ENCODE assay signal across 21 cellular contexts in genomic region chr1:223723351-223723904, GRCh38. TPM values are rescaled to one million over a fixed set of nuclear protein-coding genes. Genes with fewer than 3 reads are reported as not detected.
DNase-seq lines count a peak whose midpoint lies in the region; ATAC-seq, FAIRE-seq and TF ChIP-seq lines count a peak whose summit lies in the region.
"Had no signal": no experiment of that assay in that cellular context is flagged by ENCODE, and none has a peak within 500 bp of the region (broad histone marks: within the 10 kb centered on the region; RNA-seq: fewer than 3 reads in every experiment).

No MANE protein-coding gene starts in this region.

- no peak overlapping the region for H3K4me3 ChIP-seq in ACC112 (ENCODE audit: low read depth, low read length)
- no peak overlapping the region for H3K4me3 ChIP-seq in CD8-positive, alpha-beta T cell (ENCODE audit: low read depth, low read length)
- no peak overlapping the region for H3K4me3 ChIP-seq in astrocyte (ENCODE audit: insufficient read depth, low read depth, low read length)
- H3K4me3 ChIP-seq: mucosa of descending colon had no signal

- no peak for ATAC-seq in CD8-positive, alpha-beta T cell
- no peak for ATAC-seq in natural killer cell
- ATAC-seq in GM21381 (IDR thresholded peaks at IDR 0.05; ENCODE audit: unreplicated experiment), result no peak
- ATAC-seq in activated naive CD4-positive, alpha-beta T cell treated with anti-CD3 and anti-CD28 coated beads, Interleukin-2, amount 50 U/mL, for 72 hours, result no peak
- ATAC-seq: left lobe of liver, mucosa of descending colon, Right ventricle myocardium inferior had no signal

- TF ChIP-seq CTCF in CD8-positive, alpha-beta T cell (IDR thresholded peaks at IDR 0.05), result no peak
- TF ChIP-seq CTCF in astrocyte (IDR thresholded peaks at IDR 0.05; ENCODE audit: insufficient read depth, low read depth, low read length), result no peak
- no peak for TF ChIP-seq CTCF in natural killer cell (IDR thresholded peaks at IDR 0.05)

- DNase-seq in CD8-positive, alpha-beta T cell, result no peak
- no peak for DNase-seq in astrocyte (ENCODE audit: low read depth)
- no peak for DNase-seq in natural killer cell
- no peak for DNase-seq in DMS79 (lab: John Stamatoyannopoulos, UW)
- no peak for DNase-seq in activated naive CD4-positive, alpha-beta T cell treated with anti-CD3 and anti-CD28 coated beads, Interleukin-2, amount 50 U/mL, for 72 hours (ENCODE audit: low spot score in 2 of 2)
- no peak for DNase-seq in GM03348 (ENCODE audit: low spot score)
- DNase-seq: activated T-cell treated with anti-CD3 and anti-CD28 coated beads, Interleukin-2, amount 50 U/mL, for 48 hours; dermis blood vessel endothelial cell; erythroblast; mucosa of descending colon; NCI-H1417; NCI-H69; retina had no signal

- POLR2A ChIA-PET in CD8-positive, alpha-beta T cell (lab: Charles Lee), result no interaction called here

- CTCF ChIA-PET in CD8-positive, alpha-beta T cell (lab: Charles Lee), result interaction anchor here (0.9 to 12.3 kb wide), 4 partner anchors 11 to 27 kb away, joined by 3 to 89 read pairs (median 6); no protein-coding TSS in a partner anchor

- H3K27me3 ChIP-seq in ACC112 (ENCODE audit: insufficient read depth, low read length), result no peaks in the 10 kb centered on the region
- H3K27me3 ChIP-seq in CD8-positive, alpha-beta T cell (ENCODE audit: insufficient read depth, low read length), result no peaks in the 10 kb centered on the region
- H3K27me3 ChIP-seq in astrocyte (ENCODE audit: insufficient read depth, low read length), result no peaks in the 10 kb centered on the region

- H2AFZ ChIP-seq in ACC112 (ENCODE audit: low read length, unreplicated experiment), result no peak overlapping the region
- no peak overlapping the region for H2AFZ ChIP-seq in astrocyte (ENCODE audit: low read depth, low read length)

- no peak for FAIRE-seq in astrocyte (lab: Jason Lieb, UNC)
- FAIRE-seq: D721Med, H1 had no signal

- H3K36me3 Mint-ChIP-seq in CD8-positive, alpha-beta T cell, result peaks cover 76% of the 10 kb centered on the region
- H3K36me3 Mint-ChIP-seq in astrocyte (ENCODE audit: low read depth, unreplicated experiment), result peaks cover 53% of the 10 kb centered on the region
- H3K36me3 Mint-ChIP-seq in natural killer cell, result peaks cover 10% of the 10 kb centered on the region
- H3K36me3 Mint-ChIP-seq in activated naive CD4-positive, alpha-beta T cell treated with anti-CD3 and anti-CD28 coated beads, Interleukin-2, amount 50 U/mL, for 72 hours, result peaks cover 8 to 29% of the 10 kb centered on the region in 2 donors

- H3K27ac ChIP-seq in ACC112 (ENCODE audit: low read depth, low read length), result peak overlapping the region; percentile 56
- no peak overlapping the region for H3K27ac ChIP-seq in CD8-positive, alpha-beta T cell (ENCODE audit: low read depth, low read length)
- no peak overlapping the region for H3K27ac ChIP-seq in astrocyte (ENCODE audit: low read depth, low read length)

- no peak overlapping the region for H3K4me2 ChIP-seq in astrocyte (ENCODE audit: low read length)

- H3K27ac Mint-ChIP-seq in CD8-positive, alpha-beta T cell, result peak overlapping the region; percentile 41
- H3K27ac Mint-ChIP-seq in astrocyte (ENCODE audit: unreplicated experiment) (no peak overlapping the region), natural killer cell (peak overlapping the region; percentile 81 to 99)
- H3K27ac Mint-ChIP-seq in activated naive CD4-positive, alpha-beta T cell treated with anti-CD3 and anti-CD28 coated beads, Interleukin-2, amount 50 U/mL, for 72 hours, result no peak overlapping the region

- H3K27me3 Mint-ChIP-seq in CD8-positive, alpha-beta T cell (ENCODE audit: low read depth), result no peaks in the 10 kb centered on the region
- H3K27me3 Mint-ChIP-seq in astrocyte (ENCODE audit: low read depth, unreplicated experiment) (no peaks in the 10 kb centered on the region), natural killer cell (ENCODE audit: low read depth in 2 of 2) (no peaks in the 10 kb centered on the region)
- H3K27me3 Mint-ChIP-seq: activated naive CD4-positive, alpha-beta T cell treated with anti-CD3 and anti-CD28 coated beads, Interleukin-2, amount 50 U/mL, for 24 hours had no signal

- peaks cover 21% of the 10 kb centered on the region; the same call in 1 of the 2 replicates for H3K36me3 ChIP-seq in ACC112 (ENCODE audit: insufficient read depth, low read length)
- peaks cover 18% of the 10 kb centered on the region for H3K36me3 ChIP-seq in CD8-positive, alpha-beta T cell (ENCODE audit: insufficient read depth, low read length)
- peaks cover 41% of the 10 kb centered on the region for H3K36me3 ChIP-seq in astrocyte (ENCODE audit: insufficient read depth, low read length)

- peaks cover 83% of the 10 kb centered on the region for H3K79me2 ChIP-seq in ACC112 (ENCODE audit: control insufficient read depth, insufficient read depth, low read length, unreplicated experiment)
- H3K79me2 ChIP-seq in astrocyte (ENCODE audit: insufficient read depth, low read length), result peaks cover 97% of the 10 kb centered on the region

- H3K9ac ChIP-seq in astrocyte (ENCODE audit: low read length), result no peak overlapping the region

- peaks cover 89% of the 10 kb centered on the region for H4K20me1 ChIP-seq in astrocyte (ENCODE audit: insufficient read depth, low read length)

- H3K9me3 ChIP-seq in CD8-positive, alpha-beta T cell (ENCODE audit: low read length), result no peaks in the 10 kb centered on the region
- H3K9me3 ChIP-seq in astrocyte (ENCODE audit: insufficient read depth, low read depth, low read length), result no peaks in the 10 kb centered on the region
- H3K9me3 ChIP-seq: mucosa of descending colon had no signal

- H3K4me1 ChIP-seq in ACC112 (ENCODE audit: control insufficient read depth, insufficient read depth, low read length, unreplicated experiment) (peaks cover 89% of the 10 kb centered on the region), astrocyte (ENCODE audit: insufficient read depth, low read length) (peaks cover 67% of the 10 kb centered on the region)
- H3K4me1 ChIP-seq in CD8-positive, alpha-beta T cell (ENCODE audit: insufficient read depth, low read length), result peaks cover 40% of the 10 kb centered on the region

- intact Hi-C loops in CD8-positive, alpha-beta T cell (cut with DNase I, micrococcal nuclease), result no loop called here
- intact Hi-C loops in natural killer cell (cut with micrococcal nuclease), result no loop called here

- H3K4me1 Mint-ChIP-seq in CD8-positive, alpha-beta T cell (ENCODE audit: low read depth), result peaks cover 60% of the 10 kb centered on the region
- H3K4me1 Mint-ChIP-seq in astrocyte (ENCODE audit: low read depth, unreplicated experiment), result peaks cover 69% of the 10 kb centered on the region
- peaks cover 66 to 77% of the 10 kb centered on the region in 2 donors for H3K4me1 Mint-ChIP-seq in natural killer cell

- no peak overlapping the region for H3K4me3 Mint-ChIP-seq in CD8-positive, alpha-beta T cell
- peak overlapping the region; percentile 35 for H3K4me3 Mint-ChIP-seq in astrocyte (ENCODE audit: unreplicated experiment)
- no peak overlapping the region for H3K4me3 Mint-ChIP-seq in natural killer cell
- H3K4me3 Mint-ChIP-seq: activated naive CD4-positive, alpha-beta T cell treated with anti-CD3 and anti-CD28 coated beads, Interleukin-2, amount 50 U/mL, for 24 hours had no signal

- no peaks in the 10 kb centered on the region for H3K9me3 Mint-ChIP-seq in CD8-positive, alpha-beta T cell
- H3K9me3 Mint-ChIP-seq in astrocyte (ENCODE audit: unreplicated experiment) (no peaks in the 10 kb centered on the region), natural killer cell (no peaks in the 10 kb centered on the region)
- peaks cover 0 to 4% of the 10 kb centered on the region in 2 donors for H3K9me3 Mint-ChIP-seq in activated naive CD4-positive, alpha-beta T cell treated with anti-CD3 and anti-CD28 coated beads, Interleukin-2, amount 50 U/mL, for 72 hours
- H3K9me3 Mint-ChIP-seq: activated naive CD4-positive, alpha-beta T cell treated with anti-CD3 and anti-CD28 coated beads, Interleukin-2, amount 50 U/mL, for 24 hours had no signal

RNA-seq across cellular contexts. Expression of gene CAPN2, which starts 11.1 kb away (rescaled TPM):
- 10 to 100 TPM; 83.0 to 84.7 TPM for total RNA-seq in CD8-positive, alpha-beta T cell
- total RNA-seq in astrocyte (340 and 391 TPM in 2 replicates), natural killer cell (100 to 1,000 TPM; 228 to 275 (median 236) TPM)
- 10 to 100 TPM in 1 of 2 donors, 1 to 10 TPM in 1; 7.0 to 36.8 TPM for total RNA-seq in activated naive CD4-positive, alpha-beta T cell treated with anti-CD3 and anti-CD28 coated beads, Interleukin-2, amount 50 U/mL, for 72 hours

RNA-seq across cellular contexts. Expression of gene CAPN8, which starts 57.9 kb away (rescaled TPM):
- under 1 TPM; 0.42 to 0.43 TPM for total RNA-seq in CD8-positive, alpha-beta T cell
- total RNA-seq in astrocyte (not detected in 2 replicates), natural killer cell (1 to 10 TPM in 1 of 3 donors, under 1 TPM in 2; 0.18 to 6.7 (median 0.84) TPM)
- not detected for total RNA-seq in activated naive CD4-positive, alpha-beta T cell treated with anti-CD3 and anti-CD28 coated beads, Interleukin-2, amount 50 U/mL, for 72 hours
- total RNA-seq: dermis blood vessel endothelial cell, glomerular endothelial cell, Right ventricle myocardium inferior had no signal

Comparison
In these comparisons a context has a peak if more than half of its experiments do, and no peak if none do; other contexts are left out.
1. H3K27ac Mint-ChIP-seq: peak in CD8-positive, alpha-beta T cell (single experiment) and natural killer cell (2 of 2); none in astrocyte (single experiment) and activated naive CD4-positive, alpha-beta T cell treated with anti-CD3 and anti-CD28 coated beads, Interleukin-2, amount 50 U/mL, for 72 hours (0 of 2).